ENCODE assay signal across 13 cellular contexts in genomic region chr1:241240084-241240483, GRCh38.
"Had no signal": no experiment of that assay in that cellular context is flagged by ENCODE, and none has a peak within 500 bp of the region (broad histone marks: within the 10 kb centered on the region; RNA-seq: fewer than 3 reads in every experiment).

No MANE protein-coding gene starts in this region.

- H3K27ac ChIP-seq: dorsolateral prefrontal cortex, esophagus muscularis mucosa, thoracic aorta had no signal

- H3K9me3 ChIP-seq: esophagus muscularis mucosa, thoracic aorta had no signal

- H3K4me1 ChIP-seq: esophagus muscularis mucosa had no signal

- ATAC-seq: naive thymus-derived CD8-positive, alpha-beta T cell; stimulated activated naive CD8-positive, alpha-beta T cell treated with anti-CD3 and anti-CD28 coated beads, Interleukin-15, amount 100 ng/mL, for 72 hours had no signal

- DNase-seq: activated B cell treated with CpG ODN at 0.5 μM for 24 hours; activated CD4-positive, alpha-beta T cell treated with anti-CD3 and anti-CD28 coated beads, Interleukin-2, amount 10 ng/mL, durations not matched to agents 24 days and 14 days; activated naive CD4-positive, alpha-beta T cell treated with Interleukin-2 at 50 U/mL for 16 hours; foreskin fibroblast; mammary epithelial cell; naive thymus-derived CD8-positive, alpha-beta T cell; occipital lobe; stimulated activated CD4-positive, alpha-beta T cell treated with anti-CD3 and anti-CD28 coated beads, Interleukin-15, amount 100 ng/mL, for 24 hours; stimulated activated CD4-positive, alpha-beta T cell treated with anti-CD3 and anti-CD28 coated beads, Interleukin-4, amount 100 ng/mL, for 4 hours; stimulated activated naive CD8-positive, alpha-beta T cell treated with anti-CD3 and anti-CD28 coated beads, Interleukin-15, amount 100 ng/mL, for 72 hours had no signal

- H3K36me3 ChIP-seq: esophagus muscularis mucosa, thoracic aorta had no signal

- H3K4me3 ChIP-seq: dorsolateral prefrontal cortex, esophagus muscularis mucosa, thoracic aorta had no signal

- H3K27me3 ChIP-seq: dorsolateral prefrontal cortex, esophagus muscularis mucosa had no signal
